Comparison of ENCODE assay signal across 18 cellular contexts in genomic region chr10:124244256-124244877, GRCh38.
DNase-seq lines count a peak whose midpoint lies in the region; ATAC-seq, FAIRE-seq and TF ChIP-seq lines count a peak whose summit lies in the region.
"Had no signal": no experiment of that assay in that cellular context is flagged by ENCODE, and none has a peak within 500 bp of the region (broad histone marks: within the 10 kb centered on the region; RNA-seq: fewer than 3 reads in every experiment).

No MANE protein-coding gene starts in this region.

- H3K4ac ChIP-seq in H1 (replicated peaks; ENCODE audit: insufficient read length, low read depth, low read length) (no peak overlapping the region), neuronal stem cell (ENCODE audit: low read length) (no peak overlapping the region)

- H3K18ac ChIP-seq in H1 (ENCODE audit: extremely low read depth, low read length) (no peak overlapping the region), neuronal stem cell (ENCODE audit: low read length) (peak overlapping the region; percentile 57)

- H2BK12ac ChIP-seq in H1 (ENCODE audit: low read depth, low read length) (no peak overlapping the region), neuronal stem cell (ENCODE audit: low read length) (peak overlapping the region; percentile 10)

- no peak overlapping the region for H2BK20ac ChIP-seq in H1 (ENCODE audit: low read length)

- H3K4me1 ChIP-seq in H1 (replicated peaks in 1 of 4; ENCODE audit: control insufficient read depth in 3 of 4, insufficient read depth in 4 of 4, low read length in 3 of 4) (peaks cover 0 to 6% (median 1%) of the 10 kb centered on the region in 4 experiments; a peak in 5 of 7 replicates), neuronal stem cell (ENCODE audit: control insufficient read depth in 2 of 2, insufficient read depth in 1 of 2, low read depth in 1 of 2, low read length in 2 of 2) (no peaks in the 10 kb centered on the region), transverse colon (no peaks in the 10 kb centered on the region)
- H3K4me1 ChIP-seq: Caco-2 had no signal

- no peaks in the 10 kb centered on the region for H4K20me1 ChIP-seq in H1 (replicated peaks in 1 of 2; ENCODE audit: control insufficient read depth in 1 of 2, insufficient read depth in 2 of 2, low read length in 2 of 2)
- H4K20me1 ChIP-seq: BLaER1 had no signal

- no peak for TF ChIP-seq POLR2A in H1 (IDR thresholded peaks at IDR 0.05; ENCODE audit: control extremely low read depth in 1 of 2, low read depth in 2 of 2, low read length in 2 of 2)
- no peak for TF ChIP-seq POLR2A in transverse colon (IDR thresholded peaks at IDR 0.05)

- intact Hi-C loops in transverse colon (cut with DNase I; ENCODE audit: low total_unique reads), result no loop called here

- no peak for FAIRE-seq in H1 (lab: Jason Lieb, UNC)
- FAIRE-seq: GM12892, GM19239, H54 had no signal

- 0 out of 2 replicates have a peak overlapping the region, but pooled peaks have one; percentile 61 for H2BK15ac ChIP-seq in H1 (ENCODE audit: low read length)
- H2BK15ac ChIP-seq in neuronal stem cell (ENCODE audit: low read length), result peak overlapping the region; percentile 2

- no peak overlapping the region for H3K14ac ChIP-seq in H1 (ENCODE audit: insufficient read length)
- H3K14ac ChIP-seq in neuronal stem cell (ENCODE audit: low read length), result peak overlapping the region; percentile 8

- H2AFZ ChIP-seq in H1 (ENCODE audit: low read length), result no peak overlapping the region
- H2AFZ ChIP-seq in neuronal stem cell (ENCODE audit: low read length), result no peak overlapping the region

- no peak overlapping the region for H2AK5ac ChIP-seq in H1 (ENCODE audit: low read depth, low read length)
- H2AK5ac ChIP-seq in neuronal stem cell (ENCODE audit: low read depth, low read length), result peak overlapping the region; percentile 70

- WGBS in H1 (ENCODE audit: extremely low coverage in 1 of 2, insufficient coverage in 1 of 2, insufficient read length in 1 of 2, insufficient replicate concordance in 2 of 2, low coverage in 1 of 2, low lambda C conversion rate in 2 of 2, missing lambda C conversion rate in 1 of 2), 2 experiments, result 96% methylated on average over 16 of the region's 20 CpGs; no CpG with 5 or more reads in 1 of the 2 experiments
- no CpG with 5 or more reads among the region's 20 CpGs for WGBS in neuronal stem cell (ENCODE audit: extremely low coverage in 2 of 2, insufficient read length in 2 of 2, insufficient replicate concordance in 1 of 2), 2 donors
- WGBS in transverse colon (ENCODE audit: low coverage in 1 of 2), 2 donors, result 85% methylated on average over 18 of the region's 20 CpGs; no CpG with 5 or more reads in 1 of the 2 donors

- TF ChIP-seq CTCF in H1 (IDR thresholded peaks at IDR 0.05; ENCODE audit: control extremely low read depth in 1 of 3, insufficient read depth in 1 of 3, low read depth in 1 of 3, low read length in 3 of 3) (no peak), transverse colon (IDR thresholded peaks at IDR 0.05) (no peak)

- H3K27me3 ChIP-seq in H1 (replicated peaks in 1 of 4; ENCODE audit: control insufficient read depth in 3 of 4, extremely low read depth in 1 of 4, insufficient read depth in 3 of 4, low read length in 3 of 4) (no peaks in the 10 kb centered on the region; a peak in 2 of 7 replicates), neuronal stem cell (ENCODE audit: control insufficient read depth in 3 of 3, insufficient read depth in 3 of 3, low read depth in 1 of 3, low read length in 3 of 3) (no peaks in the 10 kb centered on the region), transverse colon (no peaks in the 10 kb centered on the region)
- H3K27me3 ChIP-seq: BLaER1 had no signal

- H3K79me1 ChIP-seq in H1 (ENCODE audit: low read depth, low read length) (no peaks in the 10 kb centered on the region), neuronal stem cell (ENCODE audit: low read depth, low read length) (no peaks in the 10 kb centered on the region)

- POLR2A ChIA-PET in H1 (lab: Charles Lee; ENCODE audit: partially characterized antibody), result no interaction called here

- H2BK120ac ChIP-seq in H1 (replicated peaks; ENCODE audit: low read depth, low read length) (no peak overlapping the region), neuronal stem cell (ENCODE audit: low read depth, low read length) (no peak overlapping the region)

- CTCF ChIA-PET in H1 (lab: Charles Lee; ENCODE audit: partially characterized antibody), result interaction anchor here (1.2 to 2.3 kb wide), 4 partner anchors 75 to 250 kb away, joined by 4 to 10 read pairs (median 6); no protein-coding TSS in a partner anchor

- ATAC-seq in HG03460 (IDR thresholded peaks at IDR 0.05; ENCODE audit: unreplicated experiment) (no peak), GM21737 (IDR thresholded peaks at IDR 0.05; ENCODE audit: unreplicated experiment) (no peak)
- ATAC-seq: HCT116 had no signal

- no peaks in the 10 kb centered on the region for H3K79me2 ChIP-seq in H1 (ENCODE audit: control insufficient read depth in 1 of 2, insufficient read depth in 2 of 2, low read length in 2 of 2)

- H3K23ac ChIP-seq in H1 (ENCODE audit: insufficient read length) (no peak overlapping the region), neuronal stem cell (ENCODE audit: low read depth, low read length, poor library complexity) (peak overlapping the region; percentile 55)

- H4K5ac ChIP-seq in H1 (ENCODE audit: insufficient read length, low read depth, low read length), result no peak overlapping the region

- no peak for TF ChIP-seq EP300 in H1 (IDR thresholded peaks at IDR 0.05; ENCODE audit: borderline replicate concordance in 1 of 2, low read depth in 2 of 2, low read length in 2 of 2)
- no peak for TF ChIP-seq EP300 in transverse colon (IDR thresholded peaks at IDR 0.05; ENCODE audit: low read depth)

- in situ Hi-C loops in transverse colon (cut with MboI; ENCODE audit: low pct_ligation_motif_present in 1 of 4, low pct_unique_long_range_greater_than_20kb in 1 of 4, low sequenced_read_pairs in 3 of 4), result no loop called here

- peak overlapping the region; percentile 75; the same call in 1 of the 2 replicates for H4K8ac ChIP-seq in H1 (ENCODE audit: extremely low read depth, insufficient read depth, low read length)
- H4K8ac ChIP-seq in neuronal stem cell (ENCODE audit: low read depth, low read length), result peak overlapping the region; percentile 43

- H3K4me2 ChIP-seq in H1 (ENCODE audit: insufficient read depth in 1 of 2, low read depth in 2 of 2, low read length in 2 of 2), result no peak overlapping the region
- no peak overlapping the region for H3K4me2 ChIP-seq in neuronal stem cell (ENCODE audit: insufficient read depth, low read length, poor library complexity, severe bottlenecking)

- no peaks in the 10 kb centered on the region for H3K9me3 ChIP-seq in H1 (ENCODE audit: insufficient read depth in 2 of 2, low read depth in 1 of 2, low read length in 1 of 2)
- H3K9me3 ChIP-seq in neuronal stem cell (replicated peaks in 1 of 2; ENCODE audit: control insufficient read depth in 2 of 2, insufficient read depth in 1 of 2, low read depth in 1 of 2, low read length in 2 of 2), result no peaks in the 10 kb centered on the region
- H3K9me3 ChIP-seq in transverse colon, result no peaks in the 10 kb centered on the region
- H3K9me3 ChIP-seq: Caco-2 had no signal

- H3K27ac ChIP-seq in H1 (ENCODE audit: low read depth, low read length) (no peak overlapping the region), neuronal stem cell (replicated peaks; ENCODE audit: low read length) (no peak overlapping the region), transverse colon (no peak overlapping the region)
- H3K27ac ChIP-seq: BLaER1 had no signal

- no peak for TF ChIP-seq RAD21 in H1 (IDR thresholded peaks at IDR 0.05 in 1 of 2, conservative IDR thresholded peaks at IDR 0.05 in 1 of 2; ENCODE audit: low read depth in 2 of 2, low read length in 2 of 2)

- H3K56ac ChIP-seq in H1 (replicated peaks; ENCODE audit: insufficient read length, low read depth, low read length), result no peak overlapping the region

- H3K23me2 ChIP-seq in H1 (ENCODE audit: low read depth, low read length), result no peaks in the 10 kb centered on the region

- H2BK5ac ChIP-seq in H1 (ENCODE audit: low read depth, low read length) (no peak overlapping the region), neuronal stem cell (ENCODE audit: low read length) (peak overlapping the region; percentile 12)

- H4K91ac ChIP-seq in H1 (replicated peaks; ENCODE audit: insufficient read length, low read length) (no peak overlapping the region), neuronal stem cell (ENCODE audit: low read depth, low read length, poor library complexity) (no peak overlapping the region)

- DNase-seq in activated effector memory CD4-positive, alpha-beta T cell treated with anti-CD3 and anti-CD28 coated beads, Interleukin-2, amount 50 U/mL, for 16 hours, result peak; percentile 55
- no peak for DNase-seq in activated effector memory CD4-positive, alpha-beta T cell treated with Interleukin-2 at 50 U/mL for 16 hours
- DNase-seq in H1 (ENCODE audit: low read depth in 1 of 2, low spot score in 2 of 2) (no peak), neuronal stem cell (ENCODE audit: low spot score) (no peak), transverse colon (peak; percentile 1)
- no peak for DNase-seq in activated CD4-positive, alpha-beta T cell treated with anti-CD3 and anti-CD28 coated beads for 1 hour
- DNase-seq: 8988T, AML-193, DND-41, GDM1 had no signal

- H3K4me3 ChIP-seq in H1 (ENCODE audit: extremely low read depth in 1 of 4, insufficient read depth in 2 of 4, low read depth in 3 of 4, low read length in 4 of 4), result no peak overlapping the region
- no peak overlapping the region for H3K4me3 ChIP-seq in neuronal stem cell (ENCODE audit: low read length in 2 of 2)
- H3K4me3 ChIP-seq in transverse colon, result no peak overlapping the region
- H3K4me3 ChIP-seq: BLaER1 had no signal

- H3K9ac ChIP-seq in H1 (replicated peaks in 1 of 4; ENCODE audit: extremely low read depth in 1 of 4, low read depth in 3 of 4, low read length in 3 of 4), result 0 out of 7 replicates have a peak overlapping the region, but pooled peaks of 1 of the 4 experiments have one; percentile 5
- H3K9ac ChIP-seq in neuronal stem cell (ENCODE audit: low read depth, low read length, poor library complexity), result no peak overlapping the region
- H3K9ac ChIP-seq: BLaER1 had no signal

- H3K36me3 ChIP-seq in H1 (ENCODE audit: control insufficient read depth in 2 of 4, insufficient read depth in 4 of 4, low read length in 3 of 4), result no peaks in the 10 kb centered on the region
- H3K36me3 ChIP-seq in neuronal stem cell (replicated peaks in 1 of 2; ENCODE audit: control insufficient read depth in 2 of 2, insufficient read depth in 2 of 2, low read length in 2 of 2), result no peaks in the 10 kb centered on the region
- no peaks in the 10 kb centered on the region for H3K36me3 ChIP-seq in transverse colon
- H3K36me3 ChIP-seq: BLaER1 had no signal

TF ChIP-seq in H1, 55 proteins besides CTCF, POLR2A, EP300 and RAD21:
- no peak for TF ChIP-seq GABPA (IDR thresholded peaks at IDR 0.05; ENCODE audit: borderline replicate concordance, insufficient read depth, low read length)

Comparison
In these comparisons a context has a peak if more than half of its experiments do, and no peak if none do; other contexts are left out.
1. DNase-seq: peak in activated effector memory CD4-positive, alpha-beta T cell treated with anti-CD3 and anti-CD28 coated beads, Interleukin-2, amount 50 U/mL, for 16 hours (single experiment) and transverse colon (single experiment); none in activated effector memory CD4-positive, alpha-beta T cell treated with Interleukin-2 at 50 U/mL for 16 hours (single experiment), H1 (0 of 2), neuronal stem cell (single experiment) and activated CD4-positive, alpha-beta T cell treated with anti-CD3 and anti-CD28 coated beads for 1 hour (single experiment).